ENCODE assay signal across 15 cellular contexts in the genomic region with DNA sequence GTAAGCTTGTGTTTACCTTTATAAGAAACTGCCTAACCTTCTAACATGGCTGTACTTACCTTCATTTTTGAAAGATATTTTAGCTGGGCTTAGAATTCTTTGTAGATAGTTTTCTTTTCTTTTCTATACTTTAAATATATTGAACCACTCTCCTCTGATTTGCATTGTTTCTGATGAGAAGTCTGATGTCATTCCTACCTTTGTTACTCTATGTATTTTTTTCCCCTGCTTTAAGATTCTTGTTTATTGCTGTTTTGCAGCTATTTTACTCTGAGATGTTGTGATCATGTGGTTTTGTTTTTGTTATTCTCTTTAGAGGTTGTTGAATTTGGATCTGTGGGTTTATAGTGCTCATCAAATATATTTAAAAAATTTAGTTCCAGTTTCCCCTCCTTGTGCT. TPM values are rescaled to one million over a fixed set of nuclear protein-coding genes. Genes with fewer than 3 reads are reported as not detected.
DNase-seq lines count a peak whose midpoint lies in the region; ATAC-seq and TF ChIP-seq lines count a peak whose summit lies in the region.
"Had no signal": no experiment of that assay in that cellular context is flagged by ENCODE, and none has a peak within 500 bp of the region (broad histone marks: within the 10 kb centered on the region; RNA-seq: fewer than 3 reads in every experiment).

No MANE protein-coding gene starts in this region.

- no peaks in the 10 kb centered on the region for H4K20me1 ChIP-seq in H9 (ENCODE audit: control insufficient read depth, insufficient read depth, insufficient read length)

- no peak overlapping the region for H3K23ac ChIP-seq in H9 (ENCODE audit: insufficient read length, low read depth, low read length)

- H3K4me1 ChIP-seq in H9 (ENCODE audit: insufficient read depth, low read length) (no peaks in the 10 kb centered on the region; the same call in 1 of the 2 replicates), endodermal cell (ENCODE audit: control insufficient read depth, insufficient read depth, low read length) (peaks cover 6% of the 10 kb centered on the region)

- CTCF ChIA-PET in activated naive CD4-positive, alpha-beta T cell treated with anti-CD3 and anti-CD28 coated beads, Interleukin-2, amount 10 ng/mL, durations not matched to agents 7 days and 5 days (lab: Charles Lee), result no interaction called here

- H3K4me3 Mint-ChIP-seq in activated naive CD4-positive, alpha-beta T cell treated with anti-CD3 and anti-CD28 coated beads, Interleukin-2, amount 50 U/mL, for 24 hours, result no peak overlapping the region
- no peak overlapping the region for H3K4me3 Mint-ChIP-seq in activated naive CD4-positive, alpha-beta T cell treated with anti-CD3 and anti-CD28 coated beads, Interleukin-2, amount 10 ng/mL, durations not matched to agents 7 days and 5 days
- H3K4me3 Mint-ChIP-seq in H9, result no peak overlapping the region
- H3K4me3 Mint-ChIP-seq in endodermal cell, result no peak overlapping the region
- peak overlapping the region in 3 of 10 donors; percentile 3 to 34 (median 13) for H3K4me3 Mint-ChIP-seq in naive thymus-derived CD8-positive, alpha-beta T cell

- no peak overlapping the region for H3T11ph ChIP-seq in H9 (ENCODE audit: low read length)

- H3K23me2 ChIP-seq in H9 (ENCODE audit: insufficient read length, low read depth, low read length, poor library complexity, severe bottlenecking), result no peaks in the 10 kb centered on the region

- POLR2A ChIA-PET in naive thymus-derived CD8-positive, alpha-beta T cell (lab: Charles Lee), result interaction anchor here (0.5 kb wide), 1 partner anchor 36 kb away, joined by 5 read pairs; no protein-coding TSS in a partner anchor

- no peak overlapping the region for H3K4me2 ChIP-seq in H9 (ENCODE audit: insufficient read depth, insufficient read length, low read length)

- H3K14ac ChIP-seq in H9 (ENCODE audit: insufficient read depth, low read length), result no peak overlapping the region

- H3K4ac ChIP-seq in H9 (ENCODE audit: low read depth, low read length), result no peak overlapping the region

- no peak overlapping the region for H4K5ac ChIP-seq in H9 (ENCODE audit: insufficient read length, low read depth, low read length)

- H3K79me1 ChIP-seq in H9 (ENCODE audit: insufficient read depth, low read depth, low read length, poor library complexity, severe bottlenecking), result no peaks in the 10 kb centered on the region

- TF ChIP-seq CTCF in H9 (conservative IDR thresholded peaks at IDR 0.05) (no peak), endodermal cell (conservative IDR thresholded peaks at IDR 0.05) (no peak)

- no peak overlapping the region for H3K56ac ChIP-seq in H9 (ENCODE audit: insufficient read length, low read depth, low read length)

- H2BK5ac ChIP-seq in H9 (ENCODE audit: insufficient read length, low read length), result no peak overlapping the region

- H3K27me3 Mint-ChIP-seq in activated naive CD4-positive, alpha-beta T cell treated with anti-CD3 and anti-CD28 coated beads, Interleukin-2, amount 50 U/mL, for 24 hours, result no peaks in the 10 kb centered on the region
- no peaks in the 10 kb centered on the region for H3K27me3 Mint-ChIP-seq in activated naive CD4-positive, alpha-beta T cell treated with anti-CD3 and anti-CD28 coated beads, Interleukin-2, amount 10 ng/mL, durations not matched to agents 7 days and 5 days
- H3K27me3 Mint-ChIP-seq in H9 (ENCODE audit: low read depth) (no peaks in the 10 kb centered on the region), endodermal cell (ENCODE audit: insufficient read depth) (no peaks in the 10 kb centered on the region)
- no peaks in the 10 kb centered on the region for H3K27me3 Mint-ChIP-seq in naive thymus-derived CD8-positive, alpha-beta T cell

- H3K4me1 Mint-ChIP-seq in activated naive CD4-positive, alpha-beta T cell treated with anti-CD3 and anti-CD28 coated beads, Interleukin-2, amount 50 U/mL, for 24 hours, result peaks cover 89% of the 10 kb centered on the region
- peaks cover 11% of the 10 kb centered on the region for H3K4me1 Mint-ChIP-seq in activated naive CD4-positive, alpha-beta T cell treated with anti-CD3 and anti-CD28 coated beads, Interleukin-2, amount 10 ng/mL, durations not matched to agents 7 days and 5 days
- H3K4me1 Mint-ChIP-seq in H9, result peaks cover 24 to 46% of the 10 kb centered on the region in 2 experiments
- peaks cover 31% of the 10 kb centered on the region for H3K4me1 Mint-ChIP-seq in endodermal cell
- peaks cover 41 to 87% (median 73%) of the 10 kb centered on the region in 4 donors for H3K4me1 Mint-ChIP-seq in naive thymus-derived CD8-positive, alpha-beta T cell

- peaks cover 30% of the 10 kb centered on the region for H3K36me3 Mint-ChIP-seq in activated naive CD4-positive, alpha-beta T cell treated with anti-CD3 and anti-CD28 coated beads, Interleukin-2, amount 50 U/mL, for 24 hours
- H3K36me3 Mint-ChIP-seq in activated naive CD4-positive, alpha-beta T cell treated with anti-CD3 and anti-CD28 coated beads, Interleukin-2, amount 10 ng/mL, durations not matched to agents 7 days and 5 days, result peaks cover 32% of the 10 kb centered on the region
- H3K36me3 Mint-ChIP-seq in H9 (ENCODE audit: insufficient read depth in 1 of 3, low read depth in 3 of 3) (peaks cover 4 to 13% (median 5%) of the 10 kb centered on the region in 3 experiments; a peak in 5 of 7 replicates), endodermal cell (ENCODE audit: low read depth) (peaks cover 29% of the 10 kb centered on the region)
- peaks cover 9 to 49% (median 12%) of the 10 kb centered on the region in 3 donors for H3K36me3 Mint-ChIP-seq in naive thymus-derived CD8-positive, alpha-beta T cell

- H2AK5ac ChIP-seq in H9 (ENCODE audit: insufficient read length, low read length), result no peak overlapping the region

- H4K91ac ChIP-seq in H9 (ENCODE audit: insufficient read length, low read depth, low read length), result no peak overlapping the region

- no peak overlapping the region for H4K8ac ChIP-seq in H9 (replicated peaks; ENCODE audit: insufficient read length, low read depth, low read length)

- no peak overlapping the region for H2AFZ ChIP-seq in H9 (ENCODE audit: low read length)

- no peak overlapping the region for H2BK12ac ChIP-seq in H9 (ENCODE audit: insufficient read length, low read depth, low read length)

- peaks cover 32% of the 10 kb centered on the region for H3K36me3 ChIP-seq in endodermal cell (ENCODE audit: control insufficient read depth, insufficient read depth, low read length)

- H3K4me3 ChIP-seq in endodermal cell (ENCODE audit: low read length), result no peak overlapping the region

- H3K27me3 ChIP-seq in H9 (ENCODE audit: insufficient read depth, low read length) (no peaks in the 10 kb centered on the region), endodermal cell (ENCODE audit: control insufficient read depth, insufficient read depth, low read length, poor library complexity, severe bottlenecking) (no peaks in the 10 kb centered on the region)

- H3K79me2 ChIP-seq in H9 (ENCODE audit: insufficient read depth, low read length), result peaks cover 11% of the 10 kb centered on the region; the same call in 1 of the 2 replicates

- DNase-seq in activated naive CD4-positive, alpha-beta T cell treated with anti-CD3 and anti-CD28 coated beads, Interleukin-2, amount 10 ng/mL, durations not matched to agents 7 days and 5 days, result no peak
- DNase-seq in H9 (no peak), endodermal cell (no peak), NCI-H1436 (lab: John Stamatoyannopoulos, UW) (no peak)
- DNase-seq in naive thymus-derived CD8-positive, alpha-beta T cell, result no peak
- no peak for DNase-seq in stimulated activated CD4-positive, alpha-beta T cell treated with anti-CD3 and anti-CD28 coated beads, Interleukin-4, amount 100 ng/mL, for 1 hour
- DNase-seq: DMS79 treated with DMSO at 0.1 percent for 48 hours, GDM1, Kasumi-1, NCI-H1417, NCI-H2029 treated with DMSO at 0.1 percent for 48 hours, NCI-H510A treated with DMSO at 0.1 percent for 48 hours, SHP77 treated with DMSO at 0.1 percent for 48 hours had no signal

- H2BK15ac ChIP-seq in H9 (ENCODE audit: low read depth, low read length), result no peak overlapping the region

- H2BK120ac ChIP-seq in H9 (ENCODE audit: low read depth, low read length, poor library complexity, severe bottlenecking), result no peak overlapping the region

- no peak overlapping the region for H2BK20ac ChIP-seq in H9 (ENCODE audit: low read depth, low read length, poor library complexity, severe bottlenecking)

- no peak overlapping the region for H3K9ac ChIP-seq in H9 (ENCODE audit: extremely low read depth, insufficient read length, low read length)
- no peak overlapping the region for H3K9ac ChIP-seq in endodermal cell (ENCODE audit: extremely low read depth, low read length, poor library complexity, severe bottlenecking)

- no peaks in the 10 kb centered on the region for H3K9me3 Mint-ChIP-seq in activated naive CD4-positive, alpha-beta T cell treated with anti-CD3 and anti-CD28 coated beads, Interleukin-2, amount 50 U/mL, for 24 hours
- H3K9me3 Mint-ChIP-seq in activated naive CD4-positive, alpha-beta T cell treated with anti-CD3 and anti-CD28 coated beads, Interleukin-2, amount 10 ng/mL, durations not matched to agents 7 days and 5 days, result peaks cover 4% of the 10 kb centered on the region
- no peaks in the 10 kb centered on the region for H3K9me3 Mint-ChIP-seq in H9
- H3K9me3 Mint-ChIP-seq in endodermal cell, result no peaks in the 10 kb centered on the region
- peaks cover 0 to 1% (median 0%) of the 10 kb centered on the region in 9 donors for H3K9me3 Mint-ChIP-seq in naive thymus-derived CD8-positive, alpha-beta T cell

- H3K9me3 ChIP-seq in H9 (ENCODE audit: control insufficient read depth, low read depth, low read length) (no peaks in the 10 kb centered on the region), endodermal cell (ENCODE audit: control insufficient read depth, low read length) (peaks cover 8% of the 10 kb centered on the region)

- ATAC-seq in naive thymus-derived CD8-positive, alpha-beta T cell, result no peak
- ATAC-seq in HG02763 (IDR thresholded peaks at IDR 0.05; ENCODE audit: unreplicated experiment), result no peak

- H3K27ac Mint-ChIP-seq in activated naive CD4-positive, alpha-beta T cell treated with anti-CD3 and anti-CD28 coated beads, Interleukin-2, amount 50 U/mL, for 24 hours, result peak overlapping the region; percentile 62
- H3K27ac Mint-ChIP-seq in activated naive CD4-positive, alpha-beta T cell treated with anti-CD3 and anti-CD28 coated beads, Interleukin-2, amount 10 ng/mL, durations not matched to agents 7 days and 5 days, result no peak overlapping the region
- H3K27ac Mint-ChIP-seq in H9, result peak overlapping the region in 2 of 3 experiments; percentile 71 to 78; a peak in 4 of 7 replicates
- peak overlapping the region; percentile 63 for H3K27ac Mint-ChIP-seq in endodermal cell
- peak overlapping the region in 6 of 10 donors; percentile 23 to 79 (median 47) for H3K27ac Mint-ChIP-seq in naive thymus-derived CD8-positive, alpha-beta T cell

- no peak overlapping the region for H3K18ac ChIP-seq in H9 (ENCODE audit: insufficient read length, low read depth, low read length)

- H3K27ac ChIP-seq in H9 (ENCODE audit: insufficient read length, low read depth, low read length) (no peak overlapping the region), endodermal cell (ENCODE audit: low read depth, low read length) (no peak overlapping the region)

RNA-seq across cellular contexts. Expression of a gene that starts 31.8 kb away (rescaled TPM):
- total RNA-seq in H9 (2021) (78.8 and 82.9 TPM in 2 replicates), endodermal cell (10 to 100 TPM; 96.2 to 96.5 TPM)
- 74.5 TPM for polyA plus RNA-seq in endodermal cell (2013, experiment 1 of 2)
- polyA plus RNA-seq in endodermal cell (2013, experiment 2 of 2), result 72.7 TPM
- total RNA-seq in naive thymus-derived CD8-positive, alpha-beta T cell, result 100 to 1,000 TPM; 140 to 143 TPM
- 100 to 1,000 TPM; 110 to 124 (median 119) TPM for polyA plus RNA-seq in naive thymus-derived CD8-positive, alpha-beta T cell
